Comparison of ENCODE assay signal across 21 cellular contexts in genomic region chr20:61917459-61917858, GRCh38.
DNase-seq lines count a peak whose midpoint lies in the region; ATAC-seq, FAIRE-seq and TF ChIP-seq lines count a peak whose summit lies in the region.
"Had no signal": no experiment of that assay in that cellular context is flagged by ENCODE, and none has a peak within 500 bp of the region (broad histone marks: within the 10 kb centered on the region; RNA-seq: fewer than 3 reads in every experiment).

No MANE protein-coding gene starts in this region.

- FAIRE-seq in HepG2 (lab: Jason Lieb, UNC) (no peak), urothelium cell line (lab: Jason Lieb, UNC) (peak; percentile 62), GM12892 (lab: Jason Lieb, UNC) (no peak)
- FAIRE-seq: A204.1, G401.6, H54 had no signal

- TF ChIP-seq RAD21 in HepG2 (CRISPR knock-in tag; IDR thresholded peaks at IDR 0.05) = no peak

- TF ChIP-seq EP300 in HepG2 (IDR thresholded peaks at IDR 0.05; ENCODE audit: low read depth in 2 of 2, low read length in 2 of 2) (no peak), HepG2 (CRISPR knock-in tag; IDR thresholded peaks at IDR 0.05; ENCODE audit: borderline replicate concordance) (no peak)

- H3K36me3 ChIP-seq in HepG2 (replicated peaks in 1 of 2; ENCODE audit: control insufficient read depth in 1 of 2, insufficient read depth in 2 of 2, low read length in 2 of 2) = no peaks in the 10 kb centered on the region
- H3K36me3 ChIP-seq: BLaER1, HAP-1 had no signal

- POLR2A ChIA-PET in HepG2 (lab: Yijun Ruan, JAX) = no interaction called here

- CTCF ChIA-PET in HepG2 (lab: Yijun Ruan, JAX; ENCODE audit: low intra/inter-chr PET ratio, low total read pairs) = no interaction called here

- no peaks in the 10 kb centered on the region for H3K9me3 ChIP-seq in right cardiac atrium (ENCODE audit: control insufficient read depth, low read length)
- no peaks in the 10 kb centered on the region for H3K9me3 ChIP-seq in HepG2 (ENCODE audit: low read length)
- H3K9me3 ChIP-seq: HAP-1 had no signal

- peak; percentile 37 for DNase-seq in NCI-H146 (lab: John Stamatoyannopoulos, UW)
- no peak for DNase-seq in NCI-H146 treated with DMSO at 0.1 percent for 48 hours (lab: John Stamatoyannopoulos, UW; ENCODE audit: unreplicated experiment)
- peak in 2 of 3 donors; percentile 7 to 19 for DNase-seq in right cardiac atrium
- no peak for DNase-seq in cardiac septum (ENCODE audit: low spot score)
- DNase-seq in HepG2 (ENCODE audit: low spot score) = no peak
- DNase-seq in urothelium cell line (ENCODE audit: low spot score) = no peak
- DNase-seq in GM12892 (ENCODE audit: insufficient read length) = no peak
- DNase-seq: Caco-2; CD4-positive, CD25-positive, alpha-beta regulatory T cell; CD8-positive, alpha-beta T cell; DMS153; DND-41; GOT3 had no signal

- ATAC-seq in right cardiac atrium = no peak
- ATAC-seq in HepG2 = peak; percentile 55
- no peak for ATAC-seq in GM19035 (IDR thresholded peaks at IDR 0.05; ENCODE audit: unreplicated experiment)
- ATAC-seq: CD8-positive, alpha-beta T cell had no signal

- H3K27ac ChIP-seq in right cardiac atrium (ENCODE audit: low read length) = no peak overlapping the region
- no peak overlapping the region for H3K27ac ChIP-seq in HepG2 (ENCODE audit: extremely low read length, insufficient read depth, low read length)
- H3K27ac ChIP-seq: 22Rv1, BLaER1, C4-2B had no signal

- H3K27me3 ChIP-seq in right cardiac atrium (ENCODE audit: control insufficient read depth, insufficient read depth) (no peaks in the 10 kb centered on the region), HepG2 (ENCODE audit: control insufficient read depth in 1 of 2, insufficient read depth in 2 of 2, low read length in 2 of 2) (peaks cover 24 to 59% of the 10 kb centered on the region in 2 experiments; a peak in 4 of 5 replicates)
- H3K27me3 ChIP-seq: BLaER1 had no signal

- intact Hi-C loops in right cardiac atrium (cut with DNase I) (no loop called here), cardiac septum (cut with DNase I) (no loop called here), HepG2 (cut with micrococcal nuclease; ENCODE audit: unreplicated experiment) (no loop called here)

- TF ChIP-seq POLR2A in HepG2 (IDR thresholded peaks at IDR 0.05; ENCODE audit: insufficient read depth in 1 of 2, low read depth in 2 of 2, low read length in 2 of 2) = no peak
- no peak for TF ChIP-seq POLR2A in GM12892 (IDR thresholded peaks at IDR 0.05; ENCODE audit: low read depth, low read length)

- in situ Hi-C loops in HepG2 (cut with HindIII; ENCODE audit: extremely low pct_ligation_motif_present, low pct_unique_long_range_greater_than_20kb) = loop anchor here (5.0 kb wide), 1 partner anchor 50 kb away; no protein-coding TSS in a partner anchor

- no TSS peak for BruUV-seq in HepG2 (replicated peaks; lab: Mats Ljungman, UMichigan)

- no peaks in the 10 kb centered on the region for H3K4me1 ChIP-seq in right cardiac atrium (ENCODE audit: control insufficient read depth, insufficient read depth, low read length)
- H3K4me1 ChIP-seq in HepG2 (ENCODE audit: insufficient read depth, low read length) = no peaks in the 10 kb centered on the region
- H3K4me1 ChIP-seq: Caco-2, HAP-1 had no signal

- no peaks in the 10 kb centered on the region for H3K79me2 ChIP-seq in HepG2 (ENCODE audit: insufficient read depth, low read length)

- no peak overlapping the region for H3K4me2 ChIP-seq in HepG2 (ENCODE audit: low read depth, low read length)
- H3K4me2 ChIP-seq: BLaER1 had no signal

- H3K4me3 ChIP-seq in right cardiac atrium (ENCODE audit: low read length) (no peak overlapping the region), HepG2 (replicated peaks in 1 of 3; ENCODE audit: insufficient read depth in 1 of 3, low read depth in 2 of 3, low read length in 3 of 3) (no peak overlapping the region)
- H3K4me3 ChIP-seq: BLaER1, HAP-1 had no signal

- no peak for TF ChIP-seq CTCF in HepG2 (CRISPR knock-in tag; IDR thresholded peaks at IDR 0.05)

- no peaks in the 10 kb centered on the region for H4K20me1 ChIP-seq in HepG2 (ENCODE audit: insufficient read depth, low read length)

- WGBS in right cardiac atrium = 78% methylated on average over 11 of the region's 11 CpGs
- whole genome bisulfite sequencing in HepG2 (ENCODE audit: low lambda C conversion rate) = 25% methylated on average over 6 of the region's 11 CpGs

- no peak overlapping the region for H3K9ac ChIP-seq in HepG2 (ENCODE audit: insufficient read depth, low read depth, low read length)
- H3K9ac ChIP-seq: BLaER1 had no signal

- H2AFZ ChIP-seq in HepG2 (ENCODE audit: low read length) = no peak overlapping the region

TF ChIP-seq in HepG2, 621 proteins besides CTCF, POLR2A, EP300 and RAD21 (continues in another document):
- TF ChIP-seq ZNF143 (CRISPR knock-in tag; IDR thresholded peaks at IDR 0.05) (no peak), TEAD3 (CRISPR knock-in tag; optimal IDR thresholded peaks at IDR 0.05; ENCODE audit: borderline replicate concordance) (no peak), ZNF33B (CRISPR knock-in tag; IDR thresholded peaks at IDR 0.05) (no peak), NR1H2 (CRISPR knock-in tag; IDR thresholded peaks at IDR 0.05; ENCODE audit: borderline replicate concordance, low read depth) (no peak), PLSCR1 (CRISPR knock-in tag; IDR thresholded peaks at IDR 0.05; ENCODE audit: borderline replicate concordance) (no peak), ZNF670 (CRISPR knock-in tag; IDR thresholded peaks at IDR 0.05; ENCODE audit: borderline replicate concordance) (no peak), SYNCRIP (IDR thresholded peaks at IDR 0.05; ENCODE audit: insufficient read depth, low read depth, low read length) (no peak), AGO2 (optimal IDR thresholded peaks at IDR 0.05; ENCODE audit: low read depth, low read length) (no peak), NR2F6 (IDR thresholded peaks at IDR 0.05) (no peak), NR2F6 (CRISPR knock-in tag; IDR thresholded peaks at IDR 0.05) (peak; percentile 24; the same call in 1 of the 2 replicates), ZBTB14 (CRISPR knock-in tag; IDR thresholded peaks at IDR 0.05) (no peak), ZFP90 (CRISPR knock-in tag; IDR thresholded peaks at IDR 0.05; ENCODE audit: borderline replicate concordance) (no peak), NRL (CRISPR knock-in tag; IDR thresholded peaks at IDR 0.05; ENCODE audit: borderline replicate concordance) (0 out of 2 replicates have a peak, but pooled peaks have one; percentile 27), RARA (CRISPR knock-in tag; IDR thresholded peaks at IDR 0.05) (peak; percentile 29; the same call in 1 of the 2 replicates), ZNF160 (CRISPR knock-in tag; IDR thresholded peaks at IDR 0.05) (no peak), ZNF770 (CRISPR knock-in tag; IDR thresholded peaks at IDR 0.05) (no peak), HNRNPK (IDR thresholded peaks at IDR 0.05; ENCODE audit: low read depth, low read length, poor library complexity, severe bottlenecking) (no peak), ZXDC (CRISPR knock-in tag; IDR thresholded peaks at IDR 0.05) (no peak)

Comparison
In these comparisons a context has a peak if more than half of its experiments do, and no peak if none do; other contexts are left out.
1. DNase-seq: peak in NCI-H146 (single experiment) and right cardiac atrium (2 of 3); none in NCI-H146 treated with DMSO at 0.1 percent for 48 hours (single experiment), cardiac septum (single experiment), HepG2 (single experiment), urothelium cell line (single experiment) and GM12892 (single experiment).